Comparison of ENCODE assay signal across 1 cellular context in genomic region chr19:39968789-39969188, GRCh38.
TF ChIP-seq lines count a peak whose summit lies in the region.

No MANE protein-coding gene starts in this region.

TF ChIP-seq in SK-N-SH, 30 proteins besides CTCF, POLR2A, EP300 and RAD21 (continued from another document):
- TF ChIP-seq, protein P1, sequence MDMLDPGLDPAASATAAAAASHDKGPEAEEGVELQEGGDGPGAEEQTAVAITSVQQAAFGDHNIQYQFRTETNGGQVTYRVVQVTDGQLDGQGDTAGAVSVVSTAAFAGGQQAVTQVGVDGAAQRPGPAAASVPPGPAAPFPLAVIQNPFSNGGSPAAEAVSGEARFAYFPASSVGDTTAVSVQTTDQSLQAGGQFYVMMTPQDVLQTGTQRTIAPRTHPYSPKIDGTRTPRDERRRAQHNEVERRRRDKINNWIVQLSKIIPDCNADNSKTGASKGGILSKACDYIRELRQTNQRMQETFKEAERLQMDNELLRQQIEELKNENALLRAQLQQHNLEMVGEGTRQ (IDR thresholded peaks at IDR 0.05; ENCODE audit: borderline replicate concordance, low read depth, low read length): no peak
- TF ChIP-seq SMC3 (IDR thresholded peaks at IDR 0.05; ENCODE audit: low read depth, low read length) (no peak), NRF1 (IDR thresholded peaks at IDR 0.05; ENCODE audit: low read depth, low read length) (no peak)
